Comparison of ENCODE assay signal across 10 cellular contexts in genomic region chr18:40866013-40866644, GRCh38.
DNase-seq lines count a peak whose midpoint lies in the region; ATAC-seq and TF ChIP-seq lines count a peak whose summit lies in the region.
"Had no signal": no experiment of that assay in that cellular context is flagged by ENCODE, and none has a peak within 500 bp of the region (broad histone marks: within the 10 kb centered on the region; RNA-seq: fewer than 3 reads in every experiment).

No MANE protein-coding gene starts in this region.

- no peaks in the 10 kb centered on the region for H3K36me3 ChIP-seq in BLaER1 treated with 17β-estradiol and CSF1 and Interleukin-3, amounts not matched to agents 10 nM and 100 nM
- H3K36me3 ChIP-seq in GM23338 (ENCODE audit: insufficient read depth) = no peaks in the 10 kb centered on the region

- no peaks in the 10 kb centered on the region; the same call in 1 of the 2 replicates for H3K9me2 ChIP-seq in GM23338 (ENCODE audit: insufficient read depth)

- no peak overlapping the region for H3K27ac Mint-ChIP-seq in GM23338
- H3K27ac Mint-ChIP-seq in activated naive CD8-positive, alpha-beta T cell treated with anti-CD3 and anti-CD28 coated beads for 36 hours = no peak overlapping the region

- H3K27ac ChIP-seq in BLaER1 treated with 17β-estradiol and CSF1 and Interleukin-3, amounts not matched to agents 10 nM and 100 nM = peak overlapping the region in 1 of 11 experiments; percentile 10; a peak in 1 of 22 replicates
- H3K27ac ChIP-seq in GM23338 (ENCODE audit: low read depth) (no peak overlapping the region), epithelial cell of prostate (peak overlapping the region; percentile 100)

- H3K36me3 Mint-ChIP-seq in GM23338 (ENCODE audit: low read depth) = peaks cover 8% of the 10 kb centered on the region
- H3K36me3 Mint-ChIP-seq in activated naive CD8-positive, alpha-beta T cell treated with anti-CD3 and anti-CD28 coated beads for 36 hours = no peaks in the 10 kb centered on the region

- peaks cover 7% of the 10 kb centered on the region for H3K9me3 Mint-ChIP-seq in GM23338
- peaks cover 1% of the 10 kb centered on the region for H3K9me3 Mint-ChIP-seq in activated naive CD8-positive, alpha-beta T cell treated with anti-CD3 and anti-CD28 coated beads for 36 hours

- peaks cover 0 to 7% (median 5%) of the 10 kb centered on the region in 11 experiments; a peak in 11 of 22 replicates for H3K9me3 ChIP-seq in BLaER1 treated with 17β-estradiol and CSF1 and Interleukin-3, amounts not matched to agents 10 nM and 100 nM (replicated peaks in 1 of 11)

- H3K27me3 ChIP-seq in BLaER1 treated with 17β-estradiol and CSF1 and Interleukin-3, amounts not matched to agents 10 nM and 100 nM = no peaks in the 10 kb centered on the region
- no peaks in the 10 kb centered on the region for H3K27me3 ChIP-seq in GM23338 (ENCODE audit: insufficient read depth)

- ATAC-seq in GM23338 = no peak
- no peak for ATAC-seq in GM19455 (IDR thresholded peaks at IDR 0.05; ENCODE audit: unreplicated experiment)

- no peak for DNase-seq in GM23338 (ENCODE audit: low spot score)
- DNase-seq in NCI-H226 = peak; percentile 22
- DNase-seq in epithelial cell of prostate (ENCODE audit: low read depth, low spot score) = no peak
- DNase-seq in HT-29 (ENCODE audit: low spot score) = no peak
- no peak for DNase-seq in activated naive CD8-positive, alpha-beta T cell treated with anti-CD3 and anti-CD28 coated beads for 36 hours
- DNase-seq in activated naive CD4-positive, alpha-beta T cell treated with Interleukin-2 at 50 U/mL for 16 hours = no peak
- DNase-seq: activated T-cell treated with anti-CD3 and anti-CD28 coated beads, Interleukin-2, amount 50 U/mL, for 1 hour; T-helper 9 cell had no signal

- peaks cover 4% of the 10 kb centered on the region; the same call in 1 of the 3 replicates for H3K4me1 Mint-ChIP-seq in GM23338
- H3K4me1 Mint-ChIP-seq in activated naive CD8-positive, alpha-beta T cell treated with anti-CD3 and anti-CD28 coated beads for 36 hours = no peaks in the 10 kb centered on the region

- no peaks in the 10 kb centered on the region for H3K27me3 Mint-ChIP-seq in GM23338 (ENCODE audit: insufficient read depth, low read depth, poor library complexity)
- H3K27me3 Mint-ChIP-seq in activated naive CD8-positive, alpha-beta T cell treated with anti-CD3 and anti-CD28 coated beads for 36 hours = no peaks in the 10 kb centered on the region

- H2AFZ ChIP-seq in GM23338 = peak overlapping the region; percentile 9; the same call in 1 of the 2 replicates

- no peaks in the 10 kb centered on the region for H3K79me2 ChIP-seq in GM23338 (replicated peaks; ENCODE audit: insufficient read depth)

- no peak overlapping the region for H3K4me3 ChIP-seq in BLaER1 treated with 17β-estradiol and CSF1 and Interleukin-3, amounts not matched to agents 10 nM and 100 nM
- H3K4me3 ChIP-seq in GM23338 = no peak overlapping the region

- H3K4me3 Mint-ChIP-seq in GM23338 = no peak overlapping the region
- no peak overlapping the region for H3K4me3 Mint-ChIP-seq in activated naive CD8-positive, alpha-beta T cell treated with anti-CD3 and anti-CD28 coated beads for 36 hours

- no peaks in the 10 kb centered on the region for H4K20me1 ChIP-seq in BLaER1 treated with 17β-estradiol and CSF1 and Interleukin-3, amounts not matched to agents 10 nM and 100 nM
- H4K20me1 ChIP-seq in GM23338 (replicated peaks; ENCODE audit: insufficient read depth) = no peaks in the 10 kb centered on the region

- H3K4me2 ChIP-seq in BLaER1 treated with 17β-estradiol and CSF1 and Interleukin-3, amounts not matched to agents 10 nM and 100 nM = peak overlapping the region in 6 of 11 experiments; percentile 1 to 23 (median 7); a peak in 1 of 22 replicates
- H3K4me2 ChIP-seq in GM23338 = no peak overlapping the region

- H3K4me1 ChIP-seq in BLaER1 treated with 17β-estradiol and CSF1 and Interleukin-3, amounts not matched to agents 10 nM and 100 nM = peaks cover 0 to 15% (median 8%) of the 10 kb centered on the region in 10 experiments; a peak in 9 of 20 replicates
- H3K4me1 ChIP-seq in GM23338 (ENCODE audit: insufficient read depth) = no peaks in the 10 kb centered on the region; the same call in 1 of the 2 replicates

- TF ChIP-seq CTCF in GM23338 (conservative IDR thresholded peaks at IDR 0.05; ENCODE audit: low read depth in 2 of 2) = no peak

- no peak overlapping the region for H3K9ac ChIP-seq in BLaER1 treated with 17β-estradiol and CSF1 and Interleukin-3, amounts not matched to agents 10 nM and 100 nM

- H3F3A ChIP-seq in GM23338 (replicated peaks; ENCODE audit: low read depth) = no peaks in the 10 kb centered on the region

TF ChIP-seq in GM23338, 12 proteins besides CTCF, POLR2A, EP300 and RAD21 (continues in another document):
- TF ChIP-seq NANOG (IDR thresholded peaks at IDR 0.05; ENCODE audit: borderline replicate concordance) (no peak), ETS1 (IDR thresholded peaks at IDR 0.05) (no peak), REST (IDR thresholded peaks at IDR 0.05; ENCODE audit: unreplicated experiment) (no peak), STAT1 (IDR thresholded peaks at IDR 0.05; ENCODE audit: unreplicated experiment) (no peak), JUNB (IDR thresholded peaks at IDR 0.05; ENCODE audit: unreplicated experiment) (no peak), EZH2phosphoT487 (IDR thresholded peaks at IDR 0.05; ENCODE audit: unreplicated experiment) (no peak), EZH2 (IDR thresholded peaks at IDR 0.05; ENCODE audit: low read depth, unreplicated experiment) (no peak), ZNF114 (CRISPR knock-in tag; IDR thresholded peaks at IDR 0.05) (no peak), CREB1 (CRISPR knock-in tag; IDR thresholded peaks at IDR 0.05; ENCODE audit: low read depth) (no peak), ZNF331 (CRISPR knock-in tag; IDR thresholded peaks at IDR 0.05; ENCODE audit: low read depth) (no peak)
